In the genomic region with DNA sequence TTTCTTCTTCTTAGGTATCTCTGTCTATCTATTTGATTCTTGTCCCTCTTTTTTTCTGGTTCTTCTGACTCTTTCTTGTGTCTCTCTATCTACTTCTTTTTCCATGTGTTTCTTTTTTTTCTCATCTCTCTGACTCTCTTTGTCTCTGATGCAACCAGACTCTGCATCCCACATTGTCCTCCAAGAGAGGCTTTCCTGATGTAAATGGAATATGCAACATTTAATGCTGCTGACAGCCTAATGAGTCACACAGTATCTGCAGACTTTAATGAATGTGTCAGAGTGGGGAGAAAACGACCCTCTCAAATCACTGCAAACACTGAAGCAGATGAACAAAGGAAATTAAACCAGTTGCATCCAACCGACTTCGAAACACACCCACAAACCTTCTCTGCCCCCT, we compare ENCODE assay signal across 1 cellular context.
A peak's percentile ranks its signal among the peaks of the same experiment; 100 is the strongest.
TF ChIP-seq lines count a peak whose summit lies in the region.

No MANE protein-coding gene starts in this region.

TF ChIP-seq in SK-N-SH, 30 proteins besides CTCF, POLR2A, EP300 and RAD21 (continued from another document):
- TF ChIP-seq PBX3 (IDR thresholded peaks at IDR 0.05): peak; percentile 42
